ENCODE assay signal across 1 cellular context in genomic region chr3:37198996-37199395, GRCh38.
TF ChIP-seq lines count a peak whose summit lies in the region.

No MANE protein-coding gene starts in this region.

TF ChIP-seq in HCT116, 20 proteins besides CTCF, POLR2A, EP300 and RAD21 (continued from another document):
- TF ChIP-seq YY1 (IDR thresholded peaks at IDR 0.05; ENCODE audit: extremely low read depth, insufficient replicate concordance, low read depth, low read length), result no peak
- no peak for TF ChIP-seq FOSL1 (IDR thresholded peaks at IDR 0.05; ENCODE audit: low read depth)
- no peak for TF ChIP-seq CEBPB (IDR thresholded peaks at IDR 0.05; ENCODE audit: low read depth)
- TF ChIP-seq SIN3A (IDR thresholded peaks at IDR 0.05; ENCODE audit: low read depth), result no peak
- no peak for TF ChIP-seq EZH2phosphoT487 (IDR thresholded peaks at IDR 0.05; ENCODE audit: borderline replicate concordance)
- TF ChIP-seq, protein P1, sequence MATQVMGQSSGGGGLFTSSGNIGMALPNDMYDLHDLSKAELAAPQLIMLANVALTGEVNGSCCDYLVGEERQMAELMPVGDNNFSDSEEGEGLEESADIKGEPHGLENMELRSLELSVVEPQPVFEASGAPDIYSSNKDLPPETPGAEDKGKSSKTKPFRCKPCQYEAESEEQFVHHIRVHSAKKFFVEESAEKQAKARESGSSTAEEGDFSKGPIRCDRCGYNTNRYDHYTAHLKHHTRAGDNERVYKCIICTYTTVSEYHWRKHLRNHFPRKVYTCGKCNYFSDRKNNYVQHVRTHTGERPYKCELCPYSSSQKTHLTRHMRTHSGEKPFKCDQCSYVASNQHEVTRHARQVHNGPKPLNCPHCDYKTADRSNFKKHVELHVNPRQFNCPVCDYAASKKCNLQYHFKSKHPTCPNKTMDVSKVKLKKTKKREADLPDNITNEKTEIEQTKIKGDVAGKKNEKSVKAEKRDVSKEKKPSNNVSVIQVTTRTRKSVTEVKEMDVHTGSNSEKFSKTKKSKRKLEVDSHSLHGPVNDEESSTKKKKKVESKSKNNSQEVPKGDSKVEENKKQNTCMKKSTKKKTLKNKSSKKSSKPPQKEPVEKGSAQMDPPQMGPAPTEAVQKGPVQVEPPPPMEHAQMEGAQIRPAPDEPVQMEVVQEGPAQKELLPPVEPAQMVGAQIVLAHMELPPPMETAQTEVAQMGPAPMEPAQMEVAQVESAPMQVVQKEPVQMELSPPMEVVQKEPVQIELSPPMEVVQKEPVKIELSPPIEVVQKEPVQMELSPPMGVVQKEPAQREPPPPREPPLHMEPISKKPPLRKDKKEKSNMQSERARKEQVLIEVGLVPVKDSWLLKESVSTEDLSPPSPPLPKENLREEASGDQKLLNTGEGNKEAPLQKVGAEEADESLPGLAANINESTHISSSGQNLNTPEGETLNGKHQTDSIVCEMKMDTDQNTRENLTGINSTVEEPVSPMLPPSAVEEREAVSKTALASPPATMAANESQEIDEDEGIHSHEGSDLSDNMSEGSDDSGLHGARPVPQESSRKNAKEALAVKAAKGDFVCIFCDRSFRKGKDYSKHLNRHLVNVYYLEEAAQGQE (IDR thresholded peaks at IDR 0.05; ENCODE audit: low read depth), result no peak
- no peak for TF ChIP-seq EGR1 (IDR thresholded peaks at IDR 0.05; ENCODE audit: low read depth)
- TF ChIP-seq TCF7L2 (IDR thresholded peaks at IDR 0.05; ENCODE audit: borderline replicate concordance, extremely low read depth, insufficient read depth, insufficient read length), result no peak
- TF ChIP-seq CBX3 (IDR thresholded peaks at IDR 0.05; ENCODE audit: low read depth), result no peak
- no peak for TF ChIP-seq ATF3 (IDR thresholded peaks at IDR 0.05)
- no peak for TF ChIP-seq EZH2 (IDR thresholded peaks at IDR 0.05)
- no peak for TF ChIP-seq POLR2AphosphoS5 (IDR thresholded peaks at IDR 0.05; ENCODE audit: low read depth, low read length)
- no peak for TF ChIP-seq SRF (IDR thresholded peaks at IDR 0.05; ENCODE audit: low read depth)
